In genomic region chr12:119681953-119682352, GRCh38 we compare ENCODE assay signal across 9 cellular contexts. TPM values are rescaled to one million over a fixed set of nuclear protein-coding genes. Genes with fewer than 3 reads are reported as not detected.
DNase-seq lines count a peak whose midpoint lies in the region; ATAC-seq and TF ChIP-seq lines count a peak whose summit lies in the region.
"Had no signal": no experiment of that assay in that cellular context is flagged by ENCODE, and none has a peak within 500 bp of the region (broad histone marks: within the 10 kb centered on the region; RNA-seq: fewer than 3 reads in every experiment).

No MANE protein-coding gene starts in this region.

- intact Hi-C loops in left ventricle myocardium inferior (cut with micrococcal nuclease) (no loop called here), right cardiac atrium (cut with DNase I) (no loop called here)

- H3K27ac Mint-ChIP-seq in effector memory CD8-positive, alpha-beta T cell, result peak overlapping the region; percentile 62 to 86

- H3K36me3 ChIP-seq in left ventricle myocardium inferior, result peaks cover 53% of the 10 kb centered on the region

- WGBS in right cardiac atrium, result 83% methylated on average over 5 of the region's 5 CpGs

- H3K9me3 Mint-ChIP-seq in effector memory CD8-positive, alpha-beta T cell, result no peaks in the 10 kb centered on the region

- no peak for TF ChIP-seq CTCF in left ventricle myocardium inferior (IDR thresholded peaks at IDR 0.05; ENCODE audit: borderline replicate concordance)

- H3K27me3 Mint-ChIP-seq in effector memory CD8-positive, alpha-beta T cell, result no peaks in the 10 kb centered on the region

- no peak overlapping the region for H3K4me3 Mint-ChIP-seq in effector memory CD8-positive, alpha-beta T cell

- ATAC-seq in right cardiac atrium, result no peak
- peak; percentile 32 for ATAC-seq in HG03175 (IDR thresholded peaks at IDR 0.05; ENCODE audit: unreplicated experiment)
- ATAC-seq in effector memory CD8-positive, alpha-beta T cell (replicated peaks), result no peak
- no peak for ATAC-seq in GM18858 (IDR thresholded peaks at IDR 0.05; ENCODE audit: unreplicated experiment)

- H3K4me3 ChIP-seq in left ventricle myocardium inferior (no peak overlapping the region), right cardiac atrium (ENCODE audit: low read length) (no peak overlapping the region)
- H3K4me3 ChIP-seq: esophagus muscularis mucosa had no signal

- H3K4me1 Mint-ChIP-seq in effector memory CD8-positive, alpha-beta T cell (ENCODE audit: low read depth in 2 of 2), result peaks cover 1 to 3% of the 10 kb centered on the region in 2 donors

- peak overlapping the region; percentile 44 for H3K27ac ChIP-seq in left ventricle myocardium inferior (replicated peaks)
- H3K27ac ChIP-seq in right cardiac atrium (ENCODE audit: low read length), result no peak overlapping the region
- H3K27ac ChIP-seq: esophagus muscularis mucosa had no signal

- DNase-seq in left ventricle myocardium inferior (no peak), right cardiac atrium (no peak), activated gamma-delta T cell treated with Interleukin-2 at 50 U/mL for 16 hours (no peak), occipital lobe (lab: John Stamatoyannopoulos, UW) (no peak), OCI-M1 (lab: John Stamatoyannopoulos, UW) (no peak)
- DNase-seq in effector memory CD8-positive, alpha-beta T cell, result no peak

- H3K36me3 Mint-ChIP-seq in effector memory CD8-positive, alpha-beta T cell (ENCODE audit: insufficient read depth), result peaks cover 36% of the 10 kb centered on the region

- no peaks in the 10 kb centered on the region for H3K27me3 ChIP-seq in left ventricle myocardium inferior (ENCODE audit: low read depth)
- H3K27me3 ChIP-seq in right cardiac atrium (ENCODE audit: control insufficient read depth, insufficient read depth), result no peaks in the 10 kb centered on the region
- H3K27me3 ChIP-seq: esophagus muscularis mucosa had no signal

- H3K9me3 ChIP-seq in left ventricle myocardium inferior (replicated peaks), result no peaks in the 10 kb centered on the region
- H3K9me3 ChIP-seq in right cardiac atrium (ENCODE audit: control insufficient read depth, low read length), result no peaks in the 10 kb centered on the region
- H3K9me3 ChIP-seq: esophagus muscularis mucosa had no signal

- H3K4me1 ChIP-seq in left ventricle myocardium inferior, result peaks cover 50% of the 10 kb centered on the region
- no peaks in the 10 kb centered on the region for H3K4me1 ChIP-seq in right cardiac atrium (ENCODE audit: control insufficient read depth, insufficient read depth, low read length)

RNA-seq across cellular contexts. Expression of gene PRKAB1, which starts 14.0 kb away (rescaled TPM):
- total RNA-seq in left ventricle myocardium inferior, result 9.2 TPM
- 10 to 100 TPM in 3 of 4 donors, 1 to 10 TPM in 1; 9.8 to 16.3 (median 14.1) TPM for total RNA-seq in right cardiac atrium
- 10.5 TPM for polyA plus RNA-seq in right cardiac atrium
- total RNA-seq in occipital lobe, result 16.8 TPM
